Comparison of ENCODE assay signal across 15 cellular contexts in genomic region chr6:40640591-40641293, GRCh38. TPM values are rescaled to one million over a fixed set of nuclear protein-coding genes. Genes with fewer than 3 reads are reported as not detected.
DNase-seq lines count a peak whose midpoint lies in the region; ATAC-seq and TF ChIP-seq lines count a peak whose summit lies in the region.
"Had no signal": no experiment of that assay in that cellular context is flagged by ENCODE, and none has a peak within 500 bp of the region (broad histone marks: within the 10 kb centered on the region; RNA-seq: fewer than 3 reads in every experiment).

No MANE protein-coding gene starts in this region.

- peak overlapping the region; percentile 42 for H3K4me3 Mint-ChIP-seq in activated CD8-positive, alpha-beta T cell treated with anti-CD3 and anti-CD28 coated beads, Interleukin-2, amount 10 ng/mL, durations not matched to agents 7 days and 5 days
- H3K4me3 Mint-ChIP-seq in stimulated activated naive B cell treated with anti-CD40 and anti-IgM and Interleukin-4, amounts not matched to agents 10 μg/mL and 1 μg/mL and 100 μg/mL, for 72 hours: no peak overlapping the region
- H3K4me3 Mint-ChIP-seq: brain; CD4-positive, CD25-positive, alpha-beta regulatory T cell had no signal

- H3K9me3 Mint-ChIP-seq in activated CD8-positive, alpha-beta T cell treated with anti-CD3 and anti-CD28 coated beads, Interleukin-2, amount 10 ng/mL, durations not matched to agents 7 days and 5 days (ENCODE audit: insufficient read depth): no peaks in the 10 kb centered on the region
- no peaks in the 10 kb centered on the region for H3K9me3 Mint-ChIP-seq in stimulated activated naive B cell treated with anti-CD40 and anti-IgM and Interleukin-4, amounts not matched to agents 10 μg/mL and 1 μg/mL and 100 μg/mL, for 72 hours

- POLR2A ChIA-PET in HEK293 (lab: Yijun Ruan, JAX): no interaction called here
- POLR2A ChIA-PET in activated CD8-positive, alpha-beta T cell treated with anti-CD3 and anti-CD28 coated beads, Interleukin-2, amount 10 ng/mL, durations not matched to agents 7 days and 5 days (lab: Charles Lee): no interaction called here

- DNase-seq in activated CD8-positive, alpha-beta T cell treated with anti-CD3 and anti-CD28 coated beads, Interleukin-2, amount 10 ng/mL, durations not matched to agents 7 days and 5 days: peak; percentile 66
- DNase-seq in middle frontal gyrus (ENCODE audit: extremely low spot score, low spot score) (peak; percentile 6), NCI-H1436 treated with DMSO at 0.1 percent for 48 hours (lab: John Stamatoyannopoulos, UW) (no peak), T-helper 9 cell (no peak)
- no peak for DNase-seq in stimulated activated naive B cell treated with anti-CD40 and anti-IgM and Interleukin-4, amounts not matched to agents 10 μg/mL and 1 μg/mL and 100 μg/mL, for 72 hours
- DNase-seq: GM23248, IMR-90, NCI-H524 had no signal

- no peaks in the 10 kb centered on the region for H3K36me3 Mint-ChIP-seq in activated CD8-positive, alpha-beta T cell treated with anti-CD3 and anti-CD28 coated beads, Interleukin-2, amount 10 ng/mL, durations not matched to agents 7 days and 5 days (ENCODE audit: low read depth)
- H3K36me3 Mint-ChIP-seq in stimulated activated naive B cell treated with anti-CD40 and anti-IgM and Interleukin-4, amounts not matched to agents 10 μg/mL and 1 μg/mL and 100 μg/mL, for 72 hours: no peaks in the 10 kb centered on the region
- H3K36me3 Mint-ChIP-seq: brain; CD4-positive, CD25-positive, alpha-beta regulatory T cell had no signal

- peaks cover 25% of the 10 kb centered on the region for H3K4me1 Mint-ChIP-seq in activated CD8-positive, alpha-beta T cell treated with anti-CD3 and anti-CD28 coated beads, Interleukin-2, amount 10 ng/mL, durations not matched to agents 7 days and 5 days (ENCODE audit: low read depth)
- peaks cover 3 to 7% of the 10 kb centered on the region in 2 donors for H3K4me1 Mint-ChIP-seq in stimulated activated naive B cell treated with anti-CD40 and anti-IgM and Interleukin-4, amounts not matched to agents 10 μg/mL and 1 μg/mL and 100 μg/mL, for 72 hours

- H3K4me1 ChIP-seq in BLaER1 treated with 17β-estradiol and CSF1 and Interleukin-3, amounts not matched to agents 10 nM and 100 nM: peaks cover 27 to 41% (median 31%) of the 10 kb centered on the region in 10 experiments
- no peaks in the 10 kb centered on the region for H3K4me1 ChIP-seq in HEK293 (ENCODE audit: control insufficient read depth, insufficient read depth, low read length)

- H3K27ac Mint-ChIP-seq in activated CD8-positive, alpha-beta T cell treated with anti-CD3 and anti-CD28 coated beads, Interleukin-2, amount 10 ng/mL, durations not matched to agents 7 days and 5 days: peak overlapping the region; percentile 78
- H3K27ac Mint-ChIP-seq in stimulated activated naive B cell treated with anti-CD40 and anti-IgM and Interleukin-4, amounts not matched to agents 10 μg/mL and 1 μg/mL and 100 μg/mL, for 72 hours: no peak overlapping the region

- peak overlapping the region in 9 of 11 experiments; percentile 40 to 85 (median 73); a peak in 18 of 22 replicates for H3K27ac ChIP-seq in BLaER1 treated with 17β-estradiol and CSF1 and Interleukin-3, amounts not matched to agents 10 nM and 100 nM
- no peak overlapping the region for H3K27ac ChIP-seq in HEK293 (ENCODE audit: extremely low read depth, low read depth, low read length)
- H3K27ac ChIP-seq: GM23248 had no signal

- no peaks in the 10 kb centered on the region for H3K27me3 ChIP-seq in BLaER1 treated with 17β-estradiol and CSF1 and Interleukin-3, amounts not matched to agents 10 nM and 100 nM

- no peak for TF ChIP-seq CTCF in HEK293 (tag by site-specific recombination; IDR thresholded peaks at IDR 0.05)

- peak; percentile 80 for ATAC-seq in activated CD8-positive, alpha-beta T cell treated with anti-CD3 and anti-CD28 coated beads, Interleukin-2, amount 10 ng/mL, durations not matched to agents 7 days and 5 days
- no peak for ATAC-seq in stimulated activated naive B cell treated with anti-CD40 and anti-IgM and Interleukin-4, amounts not matched to agents 10 μg/mL and 1 μg/mL and 100 μg/mL, for 72 hours (replicated peaks)
- ATAC-seq in GM19463 (IDR thresholded peaks at IDR 0.05; ENCODE audit: unreplicated experiment): no peak

- H3K9me3 ChIP-seq in BLaER1 treated with 17β-estradiol and CSF1 and Interleukin-3, amounts not matched to agents 10 nM and 100 nM (replicated peaks in 1 of 11): no peaks in the 10 kb centered on the region
- H3K9me3 ChIP-seq in HEK293 (ENCODE audit: control insufficient read depth, insufficient read depth, low read depth, low read length): no peaks in the 10 kb centered on the region

- H4K20me1 ChIP-seq in BLaER1 treated with 17β-estradiol and CSF1 and Interleukin-3, amounts not matched to agents 10 nM and 100 nM: no peaks in the 10 kb centered on the region

- no peaks in the 10 kb centered on the region for H3K36me3 ChIP-seq in BLaER1 treated with 17β-estradiol and CSF1 and Interleukin-3, amounts not matched to agents 10 nM and 100 nM
- H3K36me3 ChIP-seq in HEK293 (ENCODE audit: control insufficient read depth in 2 of 2, insufficient read depth in 1 of 2, low read length in 2 of 2): no peaks in the 10 kb centered on the region

- peak overlapping the region; percentile 71 to 92 (median 87) for H3K4me2 ChIP-seq in BLaER1 treated with 17β-estradiol and CSF1 and Interleukin-3, amounts not matched to agents 10 nM and 100 nM
- H3K4me2 ChIP-seq: smooth muscle cell had no signal

- peak overlapping the region in 10 of 11 experiments; percentile 8 to 76 (median 63); a peak in 19 of 22 replicates for H3K9ac ChIP-seq in BLaER1 treated with 17β-estradiol and CSF1 and Interleukin-3, amounts not matched to agents 10 nM and 100 nM
- H3K9ac ChIP-seq: GM23248 had no signal

- H3K27me3 Mint-ChIP-seq in activated CD8-positive, alpha-beta T cell treated with anti-CD3 and anti-CD28 coated beads, Interleukin-2, amount 10 ng/mL, durations not matched to agents 7 days and 5 days (ENCODE audit: low read depth): no peaks in the 10 kb centered on the region
- H3K27me3 Mint-ChIP-seq in stimulated activated naive B cell treated with anti-CD40 and anti-IgM and Interleukin-4, amounts not matched to agents 10 μg/mL and 1 μg/mL and 100 μg/mL, for 72 hours: peaks cover 9 to 19% of the 10 kb centered on the region in 2 donors

- peak overlapping the region in 8 of 10 experiments; percentile 17 to 50 (median 46); a peak in 13 of 20 replicates for H3K4me3 ChIP-seq in BLaER1 treated with 17β-estradiol and CSF1 and Interleukin-3, amounts not matched to agents 10 nM and 100 nM
- H3K4me3 ChIP-seq in HEK293 (ENCODE audit: low read depth, low read length): no peak overlapping the region
- H3K4me3 ChIP-seq: GM23248, smooth muscle cell had no signal

- CTCF ChIA-PET in HEK293 (lab: Yijun Ruan, JAX): interaction anchor here (0.7 kb wide), 1 partner anchor 90 kb away, joined by 3 read pairs; no protein-coding TSS in a partner anchor
- CTCF ChIA-PET in activated CD8-positive, alpha-beta T cell treated with anti-CD3 and anti-CD28 coated beads, Interleukin-2, amount 10 ng/mL, durations not matched to agents 7 days and 5 days (lab: Charles Lee): no interaction called here

TF ChIP-seq in HEK293, 187 proteins besides CTCF, POLR2A, EP300 and RAD21:
- no peak for TF ChIP-seq ZNF148 (tag by site-specific recombination; IDR thresholded peaks at IDR 0.05; ENCODE audit: borderline replicate concordance)
- TF ChIP-seq ZFHX2 (tag by site-specific recombination; conservative IDR thresholded peaks at IDR 0.05): 0 out of 2 replicates have a peak, but pooled peaks have one; percentile 24
- 0 out of 2 replicates have a peak, but pooled peaks have one; percentile 26 for TF ChIP-seq EGR2 (tag by site-specific recombination; IDR thresholded peaks at IDR 0.05; ENCODE audit: low read depth)

RNA-seq across cellular contexts. Expression of gene LRFN2, which starts 53.6 kb away (rescaled TPM):
- not detected for total RNA-seq in activated CD8-positive, alpha-beta T cell treated with anti-CD3 and anti-CD28 coated beads, Interleukin-2, amount 10 ng/mL, durations not matched to agents 7 days and 5 days
- total RNA-seq: CD4-positive, CD25-positive, alpha-beta regulatory T cell; epithelial cell of proximal tubule; GM23248; IMR-90 had no signal

Comparison
In these comparisons a context has a peak if more than half of its experiments do, and no peak if none do; other contexts are left out.
1. DNase-seq: peak in activated CD8-positive, alpha-beta T cell treated with anti-CD3 and anti-CD28 coated beads, Interleukin-2, amount 10 ng/mL, durations not matched to agents 7 days and 5 days (single experiment) and middle frontal gyrus (single experiment); none in stimulated activated naive B cell treated with anti-CD40 and anti-IgM and Interleukin-4, amounts not matched to agents 10 μg/mL and 1 μg/mL and 100 μg/mL, for 72 hours (single experiment), NCI-H1436 treated with DMSO at 0.1 percent for 48 hours (single experiment) and T-helper 9 cell (single experiment).